39 cellular contexts compared by ENCODE assay signal in genomic region chr15:24684313-24684712, GRCh38. TPM values are rescaled to one million over a fixed set of nuclear protein-coding genes. Genes with fewer than 3 reads are reported as not detected.
"Had no signal": no experiment of that assay in that cellular context is flagged by ENCODE, and none has a peak within 500 bp of the region (broad histone marks: within the 10 kb centered on the region; RNA-seq: fewer than 3 reads in every experiment).

No MANE protein-coding gene starts in this region.

- H3K27me3 ChIP-seq: MG63 had no signal

- H3K4me3 ChIP-seq: MG63 had no signal

- DNase-seq: Karpas-422, Kasumi-1, MG63, MM.1S, MV-4-11, NCI-H1048, NCI-H1092, NCI-H1092 treated with DMSO at 0.1 percent for 48 hours, NCI-H1105, NCI-H1105 treated with DMSO at 0.1 percent for 48 hours, NCI-H1417, NCI-H1417 treated with DMSO at 0.1 percent for 48 hours, NCI-H1436, NCI-H1436 treated with DMSO at 0.1 percent for 48 hours, NCI-H146, NCI-H1694, NCI-H1694 treated with DMSO at 0.1 percent for 48 hours, NCI-H187, NCI-H187 treated with DMSO at 0.1 percent for 48 hours, NCI-H1930, NCI-H2029, NCI-H2029 treated with DMSO at 0.1 percent for 48 hours, NCI-H2081, NCI-H2081 treated with DMSO at 0.1 percent for 48 hours, NCI-H2107, NCI-H2171, NCI-H2171 treated with DMSO at 0.1 percent for 48 hours, NCI-H2227 treated with DMSO at 0.1 percent for 48 hours, NCI-H226, NCI-H345, NCI-H446, NCI-H446 treated with DMSO at 0.1 percent for 48 hours, NCI-H510A, NCI-H510A treated with DMSO at 0.1 percent for 48 hours, NCI-H524 had no signal

- H3K36me3 ChIP-seq: MG63 had no signal

- H3K9me3 ChIP-seq: MG63 had no signal

RNA-seq across cellular contexts. Expression of gene NPAP1, which starts 8.7 kb away (rescaled TPM):
- total RNA-seq: LHCN-M2, M059J, MCF 10A, NCI-H460 had no signal
